ENCODE assay signal across 7 cellular contexts in genomic region chr5:149381986-149382338, GRCh38. TPM values are rescaled to one million over a fixed set of nuclear protein-coding genes. Genes with fewer than 3 reads are reported as not detected.
A peak's percentile ranks its signal among the peaks of the same experiment; 100 is the strongest.
DNase-seq lines count a peak whose midpoint lies in the region; ATAC-seq and TF ChIP-seq lines count a peak whose summit lies in the region.

No MANE protein-coding gene starts in this region.

- no peaks in the 10 kb centered on the region for H3K9me3 ChIP-seq in lung (ENCODE audit: control insufficient read depth in 2 of 2, insufficient read depth in 1 of 2, low read length in 1 of 2)

- peak overlapping the region; percentile 46 to 94 for H3K27ac ChIP-seq in lung (ENCODE audit: low read depth in 1 of 2, low read length in 1 of 2)

- H3K36me3 ChIP-seq in lung (ENCODE audit: control insufficient read depth in 2 of 2, insufficient read depth in 2 of 2, low read length in 2 of 2) = no peaks in the 10 kb centered on the region

- H3K4me3 ChIP-seq in lung = no peak overlapping the region

- H3K27me3 ChIP-seq in lung (ENCODE audit: control insufficient read depth, insufficient read depth) = no peaks in the 10 kb centered on the region

- 36 to 38% methylated on average over 16 of the region's 16 CpGs for WGBS in lung, 2 donors

- TF ChIP-seq CTCF in GM13976 (IDR thresholded peaks at IDR 0.05; ENCODE audit: borderline replicate concordance, control extremely low read depth, extremely low read depth, insufficient read depth, missing control alignments) (peak; percentile 96), lung (IDR thresholded peaks at IDR 0.05; ENCODE audit: control extremely low read depth, extremely low read depth) (peak; percentile 86)

- in situ Hi-C loops in GM13976 (cut with MboI; ENCODE audit: low sequenced_read_pairs, unreplicated experiment) = no loop called here

- peak; percentile 91 for DNase-seq in GM13976 (ENCODE audit: low spot score)
- DNase-seq in NCI-H2227 treated with DMSO at 0.1 percent for 48 hours (lab: John Stamatoyannopoulos, UW) = peak; percentile 27
- DNase-seq in activated CD4-positive, alpha-beta T cell treated with anti-CD3 and anti-CD28 coated beads, Interleukin-2, amount 50 U/mL, for 1 hour = peak; percentile 73
- peak; percentile 84 for DNase-seq in dermis blood vessel endothelial cell
- DNase-seq in lung (ENCODE audit: low spot score) = peak; percentile 79
- peak; percentile 57 to 73 (median 65) for DNase-seq in stimulated activated CD4-positive, alpha-beta T cell treated with anti-CD3 and anti-CD28 coated beads, TNF-alpha, amount 100 ng/mL, for 48 hours (ENCODE audit: low read depth in 3 of 3)

- H3K4me1 ChIP-seq in lung (ENCODE audit: control insufficient read depth in 2 of 2, insufficient read depth in 2 of 2, low read length in 2 of 2) = peaks cover 5% of the 10 kb centered on the region in 2 donors

- ATAC-seq in HG02623 (IDR thresholded peaks at IDR 0.05; ENCODE audit: unreplicated experiment) (peak; percentile 67), lung (ENCODE audit: insufficient read depth, low FRiP score) (peak; percentile 64)

RNA-seq across cellular contexts. Expression of gene IL17B, which starts 2.9 kb away (rescaled TPM):
- not detected in 2 replicates for total RNA-seq in dermis blood vessel endothelial cell
- total RNA-seq in lung = 1 to 10 TPM in 1 of 2 donors, under 1 TPM in 1; 0.34 to 1.3 TPM
- under 1 TPM; 0.26 to 0.44 TPM for polyA plus RNA-seq in lung

RNA-seq across cellular contexts. Expression of gene PCYOX1L, which starts 24.1 kb away (rescaled TPM):
- total RNA-seq in dermis blood vessel endothelial cell (14.8 and 16.5 TPM in 2 replicates), lung (1 to 10 TPM; 7.9 to 9.3 TPM)
- 1 to 10 TPM; 4.8 to 6.8 TPM for polyA plus RNA-seq in lung

RNA-seq across cellular contexts. Expression of gene GRPEL2, which starts 36.7 kb away (rescaled TPM):
- total RNA-seq in dermis blood vessel endothelial cell = 44.3 and 61.9 TPM in 2 replicates
- total RNA-seq in lung = 10 to 100 TPM; 19.2 to 20.2 TPM
- 10 to 100 TPM in 1 of 2 donors, 1 to 10 TPM in 1; 6.6 to 12.7 TPM for polyA plus RNA-seq in lung

Comparison
In these comparisons a context has a peak if more than half of its experiments do, and no peak if none do; other contexts are left out.
1. DNase-seq: peak in every context shown above with its lines; median percentile 91 in GM13976; 84 in dermis blood vessel endothelial cell; 79 in lung; 73 in activated CD4-positive, alpha-beta T cell treated with anti-CD3 and anti-CD28 coated beads, Interleukin-2, amount 50 U/mL, for 1 hour; 65 in stimulated activated CD4-positive, alpha-beta T cell treated with anti-CD3 and anti-CD28 coated beads, TNF-alpha, amount 100 ng/mL, for 48 hours; 27 in NCI-H2227 treated with DMSO at 0.1 percent for 48 hours.